8 cellular contexts compared by ENCODE assay signal in genomic region chr1:16217061-16217785, GRCh38. TPM values are rescaled to one million over a fixed set of nuclear protein-coding genes. Genes with fewer than 3 reads are reported as not detected.
DNase-seq lines count a peak whose midpoint lies in the region; ATAC-seq and TF ChIP-seq lines count a peak whose summit lies in the region.

No MANE protein-coding gene starts in this region.

- no peak overlapping the region for H3K27ac Mint-ChIP-seq in activated T-helper 2 cell treated with anti-CD3 and anti-CD28 coated beads, Interferon-gamma antibody, Interleukin-2, Interleukin-4, amounts not matched to agents 10 μg/mL and 5 μg/mL and 100 μg/mL, durations not matched to agents 14 hours and 24 hours and 36 hours
- H3K27ac Mint-ChIP-seq in natural killer cell treated with Interleukin-12 subunit alpha and Interleukin-12 subunit beta and Interleukin-15 and Interleukin-18, amount 100 ng/mL, for 72 hours = no peak overlapping the region
- H3K27ac Mint-ChIP-seq in stimulated activated naive B cell treated with anti-CD40 and anti-IgM and Interleukin-4, amounts not matched to agents 10 μg/mL and 1 μg/mL and 100 μg/mL, for 72 hours = peak overlapping the region; percentile 63

- H3K9me3 Mint-ChIP-seq in activated T-helper 2 cell treated with anti-CD3 and anti-CD28 coated beads, Interferon-gamma antibody, Interleukin-2, Interleukin-4, amounts not matched to agents 10 μg/mL and 5 μg/mL and 100 μg/mL, durations not matched to agents 14 hours and 24 hours and 36 hours = no peaks in the 10 kb centered on the region
- no peaks in the 10 kb centered on the region for H3K9me3 Mint-ChIP-seq in natural killer cell treated with Interleukin-12 subunit alpha and Interleukin-12 subunit beta and Interleukin-15 and Interleukin-18, amount 100 ng/mL, for 72 hours
- H3K9me3 Mint-ChIP-seq in stimulated activated naive B cell treated with anti-CD40 and anti-IgM and Interleukin-4, amounts not matched to agents 10 μg/mL and 1 μg/mL and 100 μg/mL, for 72 hours = peaks cover 0 to 1% of the 10 kb centered on the region in 2 donors

- in situ Hi-C loops in KBM-7 (cut with MboI; ENCODE audit: low pct_unique_long_range_greater_than_20kb, low sequenced_read_pairs) = no loop called here

- peak; percentile 92 for ATAC-seq in GM21619 (IDR thresholded peaks at IDR 0.05; ENCODE audit: unreplicated experiment)
- ATAC-seq in natural killer cell treated with Interleukin-12 subunit alpha and Interleukin-12 subunit beta and Interleukin-15 and Interleukin-18, amount 100 ng/mL, for 72 hours = peak; percentile 98 to 99
- ATAC-seq in stimulated activated naive B cell treated with anti-CD40 and anti-IgM and Interleukin-4, amounts not matched to agents 10 μg/mL and 1 μg/mL and 100 μg/mL, for 72 hours (replicated peaks) = peak; percentile 96 to 98

- intact Hi-C loops in activated T-helper 2 cell treated with anti-CD3 and anti-CD28 coated beads, Interferon-gamma antibody, Interleukin-2, Interleukin-4, amounts not matched to agents 10 μg/mL and 5 μg/mL and 100 μg/mL, durations not matched to agents 14 hours and 24 hours and 36 hours (cut with micrococcal nuclease) = loop anchor here (1.0 to 2.0 kb wide), 2 partner anchors 10 to 20 kb away; partner anchors contain the start of gene CPLANE2

- peak overlapping the region; percentile 53 for H3K4me3 ChIP-seq in fibroblast of pulmonary artery (replicated peaks; ENCODE audit: low read depth, low read length)

- H3K4me1 Mint-ChIP-seq in activated T-helper 2 cell treated with anti-CD3 and anti-CD28 coated beads, Interferon-gamma antibody, Interleukin-2, Interleukin-4, amounts not matched to agents 10 μg/mL and 5 μg/mL and 100 μg/mL, durations not matched to agents 14 hours and 24 hours and 36 hours (ENCODE audit: low read depth) = peaks cover 14% of the 10 kb centered on the region
- H3K4me1 Mint-ChIP-seq in natural killer cell treated with Interleukin-12 subunit alpha and Interleukin-12 subunit beta and Interleukin-15 and Interleukin-18, amount 100 ng/mL, for 72 hours (ENCODE audit: low read depth in 2 of 2) = peaks cover 13 to 15% of the 10 kb centered on the region in 2 donors
- peaks cover 10 to 28% of the 10 kb centered on the region in 2 donors for H3K4me1 Mint-ChIP-seq in stimulated activated naive B cell treated with anti-CD40 and anti-IgM and Interleukin-4, amounts not matched to agents 10 μg/mL and 1 μg/mL and 100 μg/mL, for 72 hours

- DNase-seq in DMS153 (lab: John Stamatoyannopoulos, UW) (peak; percentile 94), KBM-7 (peak; percentile 86), RPMI8226 (peak; percentile 99), fibroblast of pulmonary artery (ENCODE audit: low read depth) (peak; percentile 98)
- peak; percentile 92 for DNase-seq in activated T-helper 2 cell treated with anti-CD3 and anti-CD28 coated beads, Interferon-gamma antibody, Interleukin-2, Interleukin-4, amounts not matched to agents 10 μg/mL and 5 μg/mL and 100 μg/mL, durations not matched to agents 14 hours and 24 hours and 36 hours (ENCODE audit: low spot score)
- DNase-seq in natural killer cell treated with Interleukin-12 subunit alpha and Interleukin-12 subunit beta and Interleukin-15 and Interleukin-18, amount 100 ng/mL, for 72 hours (ENCODE audit: low spot score) = peak; percentile 93
- peak; percentile 89 for DNase-seq in stimulated activated naive B cell treated with anti-CD40 and anti-IgM and Interleukin-4, amounts not matched to agents 10 μg/mL and 1 μg/mL and 100 μg/mL, for 72 hours

- no peak for TF ChIP-seq CTCF in fibroblast of pulmonary artery (IDR thresholded peaks at IDR 0.05; ENCODE audit: low read length, missing control alignments)

- H3K27me3 Mint-ChIP-seq in activated T-helper 2 cell treated with anti-CD3 and anti-CD28 coated beads, Interferon-gamma antibody, Interleukin-2, Interleukin-4, amounts not matched to agents 10 μg/mL and 5 μg/mL and 100 μg/mL, durations not matched to agents 14 hours and 24 hours and 36 hours (ENCODE audit: low read depth) = peaks cover 8% of the 10 kb centered on the region
- H3K27me3 Mint-ChIP-seq in natural killer cell treated with Interleukin-12 subunit alpha and Interleukin-12 subunit beta and Interleukin-15 and Interleukin-18, amount 100 ng/mL, for 72 hours = peaks cover 4 to 9% of the 10 kb centered on the region in 2 donors
- peaks cover 9 to 15% of the 10 kb centered on the region in 2 donors for H3K27me3 Mint-ChIP-seq in stimulated activated naive B cell treated with anti-CD40 and anti-IgM and Interleukin-4, amounts not matched to agents 10 μg/mL and 1 μg/mL and 100 μg/mL, for 72 hours

- H3K36me3 Mint-ChIP-seq in activated T-helper 2 cell treated with anti-CD3 and anti-CD28 coated beads, Interferon-gamma antibody, Interleukin-2, Interleukin-4, amounts not matched to agents 10 μg/mL and 5 μg/mL and 100 μg/mL, durations not matched to agents 14 hours and 24 hours and 36 hours (ENCODE audit: low read depth) = no peaks in the 10 kb centered on the region
- H3K36me3 Mint-ChIP-seq in natural killer cell treated with Interleukin-12 subunit alpha and Interleukin-12 subunit beta and Interleukin-15 and Interleukin-18, amount 100 ng/mL, for 72 hours = no peaks in the 10 kb centered on the region
- H3K36me3 Mint-ChIP-seq in stimulated activated naive B cell treated with anti-CD40 and anti-IgM and Interleukin-4, amounts not matched to agents 10 μg/mL and 1 μg/mL and 100 μg/mL, for 72 hours = no peaks in the 10 kb centered on the region

- H3K4me3 Mint-ChIP-seq in activated T-helper 2 cell treated with anti-CD3 and anti-CD28 coated beads, Interferon-gamma antibody, Interleukin-2, Interleukin-4, amounts not matched to agents 10 μg/mL and 5 μg/mL and 100 μg/mL, durations not matched to agents 14 hours and 24 hours and 36 hours (ENCODE audit: low read depth) = peak overlapping the region; percentile 80
- H3K4me3 Mint-ChIP-seq in natural killer cell treated with Interleukin-12 subunit alpha and Interleukin-12 subunit beta and Interleukin-15 and Interleukin-18, amount 100 ng/mL, for 72 hours = peak overlapping the region; percentile 76
- H3K4me3 Mint-ChIP-seq in stimulated activated naive B cell treated with anti-CD40 and anti-IgM and Interleukin-4, amounts not matched to agents 10 μg/mL and 1 μg/mL and 100 μg/mL, for 72 hours = peak overlapping the region; percentile 84 to 85

RNA-seq across cellular contexts. Expression of gene ARHGEF19, which starts 4.8 kb away (rescaled TPM):
- total RNA-seq in activated T-helper 2 cell treated with anti-CD3 and anti-CD28 coated beads, Interferon-gamma antibody, Interleukin-2, Interleukin-4, amounts not matched to agents 10 μg/mL and 5 μg/mL and 100 μg/mL, durations not matched to agents 14 hours and 24 hours and 36 hours = 6.4 and 7.5 TPM in 2 replicates
- total RNA-seq in natural killer cell treated with Interleukin-12 subunit alpha and Interleukin-12 subunit beta and Interleukin-15 and Interleukin-18, amount 100 ng/mL, for 72 hours = 10 to 100 TPM; 13.0 to 14.0 TPM

RNA-seq across cellular contexts. Expression of gene CPLANE2, which starts 19.8 kb away (rescaled TPM):
- total RNA-seq in activated T-helper 2 cell treated with anti-CD3 and anti-CD28 coated beads, Interferon-gamma antibody, Interleukin-2, Interleukin-4, amounts not matched to agents 10 μg/mL and 5 μg/mL and 100 μg/mL, durations not matched to agents 14 hours and 24 hours and 36 hours = 3.2 and 3.9 TPM in 2 replicates
- 1 to 10 TPM; 3.2 to 3.8 TPM for total RNA-seq in natural killer cell treated with Interleukin-12 subunit alpha and Interleukin-12 subunit beta and Interleukin-15 and Interleukin-18, amount 100 ng/mL, for 72 hours

Comparison
In these comparisons a context has a peak if more than half of its experiments do, and no peak if none do; other contexts are left out.
1. Peak in every context shown above with its lines: DNase-seq, ATAC-seq and H3K4me3 ChIP-seq.